In the genomic region with DNA sequence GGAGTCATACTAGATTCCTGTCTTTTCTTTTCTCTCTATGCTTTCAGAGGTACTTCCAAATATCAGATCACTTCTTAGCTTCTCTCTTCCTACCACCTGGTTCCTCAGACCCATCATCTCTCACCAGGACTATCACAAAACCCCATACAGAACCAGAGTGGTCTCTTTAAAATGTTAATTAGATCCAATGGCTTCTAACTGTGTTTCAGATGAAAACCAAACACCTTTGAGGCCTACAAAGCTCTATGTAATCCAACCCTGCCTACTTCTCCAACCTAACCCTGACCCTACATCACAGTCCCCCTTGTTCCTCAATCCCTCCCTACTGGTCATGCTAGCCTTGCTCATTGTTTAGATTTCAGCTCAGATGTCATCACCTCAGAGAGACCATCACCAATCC, we compare ENCODE assay signal across 22 cellular contexts.
"Had no signal": no experiment of that assay in that cellular context is flagged by ENCODE, and none has a peak within 500 bp of the region (broad histone marks: within the 10 kb centered on the region; RNA-seq: fewer than 3 reads in every experiment).

No MANE protein-coding gene starts in this region.

- H3K27ac ChIP-seq: dorsolateral prefrontal cortex, epithelial cell of prostate, esophagus muscularis mucosa, gastrocnemius medialis, heart right ventricle, neutrophil, psoas muscle, right lobe of liver, testis, tibial nerve had no signal

- H3K9me3 Mint-ChIP-seq: stimulated activated effector memory CD8-positive, alpha-beta T cell treated with anti-CD3 and anti-CD28 coated beads, Interleukin-12 subunit alpha, Interleukin-12 subunit beta, amount 100 ng/mL, for 72 hours had no signal

- H3K36me3 Mint-ChIP-seq: stimulated activated effector memory CD8-positive, alpha-beta T cell treated with anti-CD3 and anti-CD28 coated beads, Interleukin-12 subunit alpha, Interleukin-12 subunit beta, amount 100 ng/mL, for 72 hours had no signal

- ATAC-seq: gastrocnemius medialis; heart right ventricle; left lobe of liver; naive thymus-derived CD4-positive, alpha-beta T cell; psoas muscle; right lobe of liver; stimulated activated effector memory CD8-positive, alpha-beta T cell treated with anti-CD3 and anti-CD28 coated beads, Interleukin-12 subunit alpha, Interleukin-12 subunit beta, amount 100 ng/mL, for 72 hours; stimulated activated naive CD8-positive, alpha-beta T cell treated with anti-CD3 and anti-CD28 coated beads, Interleukin-15, Interleukin-2, amounts not matched to agents 100 U/mL and 50 U/mL, for 24 hours had no signal

- H3K36me3 ChIP-seq: gastrocnemius medialis had no signal

- H3K27me3 Mint-ChIP-seq: naive thymus-derived CD4-positive, alpha-beta T cell had no signal

- H3K9me3 ChIP-seq: esophagus muscularis mucosa, gastrocnemius medialis, neutrophil, psoas muscle, right lobe of liver, testis, tibial nerve had no signal

- H3K4me3 ChIP-seq: dorsolateral prefrontal cortex, esophagus muscularis mucosa, gastrocnemius medialis, heart right ventricle, psoas muscle, right lobe of liver, testis, tibial nerve had no signal

- H3K27me3 ChIP-seq: dorsolateral prefrontal cortex, esophagus muscularis mucosa, gastrocnemius medialis, heart right ventricle, neutrophil, right lobe of liver, testis, tibial nerve had no signal

- DNase-seq: cortex of kidney; dorsolateral prefrontal cortex; effector CD8-positive, alpha-beta T cell; gastrocnemius medialis; heart right ventricle; hypothalamus; kidney glomerular epithelial cell; mammary epithelial cell; naive thymus-derived CD4-positive, alpha-beta T cell; psoas muscle; retina; right lobe of liver; stimulated activated CD4-positive, alpha-beta T cell treated with anti-CD3 and anti-CD28 coated beads, Interleukin-4, amount 100 ng/mL, for 1 hour; stimulated activated CD8-positive, alpha-beta memory T cell treated with anti-CD3 and anti-CD28 coated beads, Interleukin-4, amount 100 ng/mL, for 48 hours; stimulated activated naive CD8-positive, alpha-beta T cell treated with anti-CD3 and anti-CD28 coated beads, Interleukin-15, Interleukin-2, amounts not matched to agents 100 U/mL and 50 U/mL, for 24 hours; testis had no signal

- H3K4me1 ChIP-seq: gastrocnemius medialis, psoas muscle, right lobe of liver, testis had no signal

- H3K4me3 Mint-ChIP-seq: naive thymus-derived CD4-positive, alpha-beta T cell; stimulated activated effector memory CD8-positive, alpha-beta T cell treated with anti-CD3 and anti-CD28 coated beads, Interleukin-12 subunit alpha, Interleukin-12 subunit beta, amount 100 ng/mL, for 72 hours had no signal

- H3K27ac Mint-ChIP-seq: naive thymus-derived CD4-positive, alpha-beta T cell; stimulated activated effector memory CD8-positive, alpha-beta T cell treated with anti-CD3 and anti-CD28 coated beads, Interleukin-12 subunit alpha, Interleukin-12 subunit beta, amount 100 ng/mL, for 72 hours had no signal
